ENCODE assay signal across 20 cellular contexts in genomic region chr2:203993560-203993959, GRCh38. TPM values are rescaled to one million over a fixed set of nuclear protein-coding genes. Genes with fewer than 3 reads are reported as not detected.
A peak's percentile ranks its signal among the peaks of the same experiment; 100 is the strongest.
DNase-seq lines count a peak whose midpoint lies in the region; ATAC-seq lines count a peak whose summit lies in the region.
"Had no signal": no experiment of that assay in that cellular context is flagged by ENCODE, and none has a peak within 500 bp of the region (broad histone marks: within the 10 kb centered on the region; RNA-seq: fewer than 3 reads in every experiment).

No MANE protein-coding gene starts in this region.

- no peak overlapping the region for H3K4me3 Mint-ChIP-seq in T-helper 17 cell
- H3K4me3 Mint-ChIP-seq in stimulated activated effector memory CD8-positive, alpha-beta T cell treated with anti-CD3 and anti-CD28 coated beads, Interleukin-12 subunit alpha, Interleukin-12 subunit beta, amount 100 ng/mL, for 72 hours = no peak overlapping the region
- H3K4me3 Mint-ChIP-seq: B cell, H9 had no signal

- no peak for DNase-seq in activated CD4-positive, CD25-positive, alpha-beta regulatory T cell (lab: John Stamatoyannopoulos, UW)
- DNase-seq in T-helper 17 cell (no peak), EL (no peak), DMS53 treated with DMSO at 0.1 percent for 48 hours (lab: John Stamatoyannopoulos, UW; ENCODE audit: unreplicated experiment) (no peak)
- DNase-seq in stimulated activated effector memory CD8-positive, alpha-beta T cell treated with anti-CD3 and anti-CD28 coated beads, Interleukin-12 subunit alpha, Interleukin-12 subunit beta, amount 100 ng/mL, for 72 hours (ENCODE audit: low spot score in 2 of 2) = no peak
- DNase-seq: DND-41; GDM1; H9; MV-4-11; NCI-H1417; NCI-H187 treated with DMSO at 0.1 percent for 48 hours; NCI-H446 treated with DMSO at 0.1 percent for 48 hours; NK-92 treated with Interleukin-12 subunit alpha and Interleukin-12 subunit beta, amount 100 ng/mL, for 24 hours; RPMI8226; SIG-M5 had no signal

- peak; percentile 83 to 84 for ATAC-seq in activated CD4-positive, CD25-positive, alpha-beta regulatory T cell treated with anti-CD3 and anti-CD28 coated beads, Interleukin-2, amount 50 U/mL, for 24 hours
- ATAC-seq in GM18909 (IDR thresholded peaks at IDR 0.05; ENCODE audit: poor library complexity, unreplicated experiment) = peak; percentile 41
- ATAC-seq in T-helper 17 cell = peak; percentile 38
- peak; percentile 37 for ATAC-seq in stimulated activated effector memory CD8-positive, alpha-beta T cell treated with anti-CD3 and anti-CD28 coated beads, Interleukin-12 subunit alpha, Interleukin-12 subunit beta, amount 100 ng/mL, for 72 hours
- no peak for ATAC-seq in GM18861 (IDR thresholded peaks at IDR 0.05; ENCODE audit: unreplicated experiment)
- ATAC-seq: K562 had no signal

- H3K9me3 Mint-ChIP-seq in stimulated activated effector memory CD8-positive, alpha-beta T cell treated with anti-CD3 and anti-CD28 coated beads, Interleukin-12 subunit alpha, Interleukin-12 subunit beta, amount 100 ng/mL, for 72 hours = no peaks in the 10 kb centered on the region
- H3K9me3 Mint-ChIP-seq: H9 had no signal

- H3K4me1 Mint-ChIP-seq in T-helper 17 cell = peaks cover 16% of the 10 kb centered on the region
- peaks cover 25% of the 10 kb centered on the region for H3K4me1 Mint-ChIP-seq in stimulated activated effector memory CD8-positive, alpha-beta T cell treated with anti-CD3 and anti-CD28 coated beads, Interleukin-12 subunit alpha, Interleukin-12 subunit beta, amount 100 ng/mL, for 72 hours
- H3K4me1 Mint-ChIP-seq: B cell, H9 had no signal

- no peak overlapping the region for H3K27ac Mint-ChIP-seq in T-helper 17 cell
- H3K27ac Mint-ChIP-seq in stimulated activated effector memory CD8-positive, alpha-beta T cell treated with anti-CD3 and anti-CD28 coated beads, Interleukin-12 subunit alpha, Interleukin-12 subunit beta, amount 100 ng/mL, for 72 hours = no peak overlapping the region
- H3K27ac Mint-ChIP-seq: B cell, H9 had no signal

- no peaks in the 10 kb centered on the region for H3K9me3 ChIP-seq in T-helper 17 cell (ENCODE audit: control insufficient read depth, low read length, poor library complexity, severe bottlenecking)

- no peaks in the 10 kb centered on the region for H3K36me3 Mint-ChIP-seq in T-helper 17 cell (ENCODE audit: low read depth)
- H3K36me3 Mint-ChIP-seq in stimulated activated effector memory CD8-positive, alpha-beta T cell treated with anti-CD3 and anti-CD28 coated beads, Interleukin-12 subunit alpha, Interleukin-12 subunit beta, amount 100 ng/mL, for 72 hours = peaks cover 7% of the 10 kb centered on the region

- no peaks in the 10 kb centered on the region for H3K27me3 Mint-ChIP-seq in T-helper 17 cell

RNA-seq across cellular contexts. Expression of gene ICOS, which starts 57.0 kb away (rescaled TPM):
- 100 to 1,000 TPM in 1 of 2 donors, 10 to 100 TPM in 1; 71.5 to 122 TPM for total RNA-seq in T-helper 17 cell
- total RNA-seq: B cell, H9, K562 had no signal
